9 cellular contexts compared by ENCODE assay signal in the genomic region with DNA sequence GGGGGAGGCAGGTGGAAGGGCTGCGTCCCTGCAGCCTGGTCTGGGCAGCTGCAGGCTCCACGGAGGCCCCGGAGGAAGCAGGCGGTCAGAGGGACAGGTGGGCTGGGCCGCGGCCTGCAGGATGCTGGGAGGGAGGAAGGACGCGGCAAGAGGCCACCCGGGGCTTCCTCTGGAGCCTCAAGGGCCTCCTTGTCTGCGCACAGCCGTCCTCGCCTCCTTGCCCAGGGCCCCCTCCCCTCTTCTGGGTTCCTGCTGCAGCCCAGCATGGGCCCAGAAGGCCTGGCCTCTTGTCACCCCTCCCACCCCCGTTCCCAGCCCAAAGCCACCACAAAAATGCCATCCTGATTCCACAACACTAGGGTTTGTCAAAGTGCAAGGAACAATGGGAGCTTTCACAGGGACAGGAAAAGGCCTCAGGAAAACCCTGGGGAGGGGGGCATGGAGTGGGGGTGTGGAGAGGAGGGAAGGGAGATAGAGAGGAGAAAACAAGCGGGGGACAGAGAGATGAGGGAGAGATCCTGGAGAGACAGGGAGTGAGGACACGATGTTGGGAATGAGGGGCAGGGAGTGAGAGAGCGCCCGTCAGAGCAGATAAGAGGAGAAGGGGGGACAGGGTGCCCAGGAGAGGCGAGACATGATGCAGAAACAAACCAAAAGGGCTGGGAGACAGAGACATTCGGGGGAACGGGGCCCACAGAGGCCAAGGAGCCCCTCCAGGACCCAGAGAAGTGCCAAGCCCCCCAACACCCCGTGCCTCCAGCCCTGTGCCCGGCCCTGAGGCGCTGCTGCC. TPM values are rescaled to one million over a fixed set of nuclear protein-coding genes. Genes with fewer than 3 reads are reported as not detected.
DNase-seq lines count a peak whose midpoint lies in the region; ATAC-seq lines count a peak whose summit lies in the region.
"Had no signal": no experiment of that assay in that cellular context is flagged by ENCODE, and none has a peak within 500 bp of the region (broad histone marks: within the 10 kb centered on the region; RNA-seq: fewer than 3 reads in every experiment).

No MANE protein-coding gene starts in this region.

- H3K4me1 ChIP-seq in HUES48 (ENCODE audit: control insufficient read depth, insufficient read depth, low read length) = peaks cover 36% of the 10 kb centered on the region

- no peaks in the 10 kb centered on the region for H3K36me3 ChIP-seq in HUES48 (ENCODE audit: control insufficient read depth, insufficient read depth, low read length)

- H3K9ac ChIP-seq in HUES48 (ENCODE audit: low read depth, low read length) = no peak overlapping the region

- H3K27me3 ChIP-seq in HUES48 (ENCODE audit: control insufficient read depth, insufficient read depth, low read length) = 0 out of 2 replicates have a peak, but pooled peaks cover 5% of the 10 kb centered on the region

- DNase-seq in dermis microvascular lymphatic vessel endothelial cell (ENCODE audit: low read depth in 2 of 2) = peak; percentile 24 to 38
- peak; percentile 61 for DNase-seq in left kidney (ENCODE audit: low read depth, low spot score)
- DNase-seq in GF-D8 (lab: John Stamatoyannopoulos, UW) = no peak
- no peak for DNase-seq in DMS 273 treated with DMSO at 0.1 percent for 48 hours (lab: John Stamatoyannopoulos, UW)
- DNase-seq: activated T-cell treated with anti-CD3 and anti-CD28 coated beads, Interleukin-2, amount 50 U/mL, for 48 hours had no signal

- ATAC-seq in HG03095 (IDR thresholded peaks at IDR 0.05; ENCODE audit: unreplicated experiment) = no peak
- ATAC-seq in HG03457 (IDR thresholded peaks at IDR 0.05; ENCODE audit: unreplicated experiment) = no peak

- H3K9me3 ChIP-seq in HUES48 (ENCODE audit: control insufficient read depth, insufficient read depth, low read length) = no peaks in the 10 kb centered on the region

- peak overlapping the region; percentile 4 for H3K27ac ChIP-seq in HUES48 (ENCODE audit: low read depth, low read length)
- peak overlapping the region; percentile 15 to 90 (median 71) for H3K27ac ChIP-seq in skin epidermis

- H3K4me3 ChIP-seq in HUES48 (ENCODE audit: low read depth, low read length) (peak overlapping the region; percentile 44; the same call in 1 of the 2 replicates), skin epidermis (no peak overlapping the region)

RNA-seq across cellular contexts. Expression of a gene that starts 41.8 kb away (rescaled TPM):
- total RNA-seq in dermis microvascular lymphatic vessel endothelial cell = 2.7 and 4.7 TPM in 2 replicates

RNA-seq across cellular contexts. Expression of a gene that starts 56.4 kb away (rescaled TPM):
- total RNA-seq in dermis microvascular lymphatic vessel endothelial cell = 12.7 and 22.1 TPM in 2 replicates

Comparison
In these comparisons a context has a peak if more than half of its experiments do, and no peak if none do; other contexts are left out.
1. DNase-seq: peak in dermis microvascular lymphatic vessel endothelial cell (2 of 2) and left kidney (single experiment); none in GF-D8 (single experiment) and DMS 273 treated with DMSO at 0.1 percent for 48 hours (single experiment).